Comparison of ENCODE assay signal across 30 cellular contexts in genomic region chr10:23897864-23898263, GRCh38.
"Had no signal": no experiment of that assay in that cellular context is flagged by ENCODE, and none has a peak within 500 bp of the region (broad histone marks: within the 10 kb centered on the region; RNA-seq: fewer than 3 reads in every experiment).

No MANE protein-coding gene starts in this region.

- H3K36me3 Mint-ChIP-seq: activated CD4-positive, alpha-beta memory T cell treated with anti-CD3 and anti-CD28 coated beads for 36 hours; activated CD8-positive, alpha-beta memory T cell treated with anti-CD3 and anti-CD28 coated beads, Interleukin-2, amount 10 ng/mL, durations not matched to agents 7 days and 5 days; activated naive CD4-positive, alpha-beta T cell treated with anti-CD3 and anti-CD28 coated beads, Interleukin-2, amount 50 U/mL, for 24 hours; activated naive CD8-positive, alpha-beta T cell treated with anti-CD3 and anti-CD28 coated beads for 36 hours had no signal

- H3K27me3 Mint-ChIP-seq: activated CD4-positive, alpha-beta memory T cell treated with anti-CD3 and anti-CD28 coated beads for 36 hours; activated CD4-positive, alpha-beta T cell treated with anti-CD3 and anti-CD28 coated beads for 36 hours; activated CD4-positive, alpha-beta T cell treated with anti-CD3 and anti-CD28 coated beads, Interleukin-2, amount 10 ng/mL, durations not matched to agents 24 days and 14 days; activated CD8-positive, alpha-beta memory T cell treated with anti-CD3 and anti-CD28 coated beads, Interleukin-2, amount 10 ng/mL, durations not matched to agents 7 days and 5 days; activated naive CD8-positive, alpha-beta T cell treated with anti-CD3 and anti-CD28 coated beads, Interleukin-2, amount 50 U/mL, for 24 hours; T-helper 17 cell had no signal

- H3K9me3 Mint-ChIP-seq: activated naive CD4-positive, alpha-beta T cell treated with anti-CD3 and anti-CD28 coated beads, Interleukin-2, amount 50 U/mL, for 24 hours; activated naive CD8-positive, alpha-beta T cell treated with anti-CD3 and anti-CD28 coated beads, Interleukin-2, amount 50 U/mL, for 24 hours had no signal

- H3K4me1 Mint-ChIP-seq: activated CD4-positive, alpha-beta T cell treated with anti-CD3 and anti-CD28 coated beads for 36 hours; activated CD4-positive, alpha-beta T cell treated with anti-CD3 and anti-CD28 coated beads, Interleukin-2, amount 10 ng/mL, durations not matched to agents 24 days and 14 days; activated CD8-positive, alpha-beta memory T cell treated with anti-CD3 and anti-CD28 coated beads, Interleukin-2, amount 10 ng/mL, durations not matched to agents 7 days and 5 days; activated naive CD4-positive, alpha-beta T cell treated with anti-CD3 and anti-CD28 coated beads, Interleukin-2, amount 50 U/mL, for 24 hours; activated naive CD8-positive, alpha-beta T cell treated with anti-CD3 and anti-CD28 coated beads for 36 hours; activated naive CD8-positive, alpha-beta T cell treated with anti-CD3 and anti-CD28 coated beads, Interleukin-2, amount 50 U/mL, for 24 hours; endodermal cell; T-helper 17 cell had no signal

- H3K4me3 Mint-ChIP-seq: activated CD4-positive, alpha-beta memory T cell treated with anti-CD3 and anti-CD28 coated beads for 36 hours; activated CD4-positive, alpha-beta T cell treated with anti-CD3 and anti-CD28 coated beads for 36 hours; activated CD4-positive, alpha-beta T cell treated with anti-CD3 and anti-CD28 coated beads, Interleukin-2, amount 10 ng/mL, durations not matched to agents 24 days and 14 days; activated CD8-positive, alpha-beta memory T cell treated with anti-CD3 and anti-CD28 coated beads, Interleukin-2, amount 10 ng/mL, durations not matched to agents 7 days and 5 days; activated CD8-positive, alpha-beta T cell treated with anti-CD3 and anti-CD28 coated beads, Interleukin-2, amount 10 ng/mL, durations not matched to agents 7 days and 5 days; activated naive CD4-positive, alpha-beta T cell treated with anti-CD3 and anti-CD28 coated beads for 36 hours; activated naive CD4-positive, alpha-beta T cell treated with anti-CD3 and anti-CD28 coated beads, Interleukin-2, amount 50 U/mL, for 24 hours; activated naive CD8-positive, alpha-beta T cell treated with anti-CD3 and anti-CD28 coated beads for 36 hours; activated naive CD8-positive, alpha-beta T cell treated with anti-CD3 and anti-CD28 coated beads, Interleukin-2, amount 50 U/mL, for 24 hours; activated T-helper 1 cell treated with anti-CD3 and anti-CD28 coated beads, Interleukin-12 subunit alpha, Interleukin-12 subunit beta, Interleukin-2, Interleukin-4 antibody, amounts not matched to agents 30 ng/mL and 10 ng/mL and 1 ng/mL, durations not matched to agents 14 hours and 24 hours and 36 hours; endodermal cell; T-helper 17 cell had no signal

- H3K36me3 ChIP-seq: adrenal gland, colonic mucosa had no signal

- H3K27ac ChIP-seq: adrenal gland, colonic mucosa had no signal

- H3K4me1 ChIP-seq: adrenal gland, colonic mucosa had no signal

- H3K4me3 ChIP-seq: adrenal gland, body of pancreas, colonic mucosa had no signal

- ATAC-seq: activated CD4-positive, alpha-beta T cell treated with anti-CD3 and anti-CD28 coated beads for 36 hours; activated CD8-positive, alpha-beta memory T cell treated with anti-CD3 and anti-CD28 coated beads, Interleukin-2, amount 10 ng/mL, durations not matched to agents 7 days and 5 days; activated CD8-positive, alpha-beta T cell treated with anti-CD3 and anti-CD28 coated beads, Interleukin-2, amount 10 ng/mL, durations not matched to agents 7 days and 5 days; activated naive CD8-positive, alpha-beta T cell treated with anti-CD3 and anti-CD28 coated beads, Interleukin-2, amount 50 U/mL, for 24 hours; esophagus mucosa; T-helper 17 cell had no signal

- H3K9me3 ChIP-seq: adrenal gland, body of pancreas, colonic mucosa had no signal

- H3K27ac Mint-ChIP-seq: activated CD4-positive, alpha-beta memory T cell treated with anti-CD3 and anti-CD28 coated beads for 36 hours; activated CD4-positive, alpha-beta T cell treated with anti-CD3 and anti-CD28 coated beads for 36 hours; activated CD4-positive, alpha-beta T cell treated with anti-CD3 and anti-CD28 coated beads, Interleukin-2, amount 10 ng/mL, durations not matched to agents 24 days and 14 days; activated CD8-positive, alpha-beta memory T cell treated with anti-CD3 and anti-CD28 coated beads, Interleukin-2, amount 10 ng/mL, durations not matched to agents 7 days and 5 days; activated CD8-positive, alpha-beta T cell treated with anti-CD3 and anti-CD28 coated beads, Interleukin-2, amount 10 ng/mL, durations not matched to agents 7 days and 5 days; activated naive CD4-positive, alpha-beta T cell treated with anti-CD3 and anti-CD28 coated beads for 36 hours; activated naive CD4-positive, alpha-beta T cell treated with anti-CD3 and anti-CD28 coated beads, Interleukin-2, amount 50 U/mL, for 24 hours; activated naive CD8-positive, alpha-beta T cell treated with anti-CD3 and anti-CD28 coated beads for 36 hours; activated naive CD8-positive, alpha-beta T cell treated with anti-CD3 and anti-CD28 coated beads, Interleukin-2, amount 50 U/mL, for 24 hours; activated T-helper 1 cell treated with anti-CD3 and anti-CD28 coated beads, Interleukin-12 subunit alpha, Interleukin-12 subunit beta, Interleukin-2, Interleukin-4 antibody, amounts not matched to agents 30 ng/mL and 10 ng/mL and 1 ng/mL, durations not matched to agents 14 hours and 24 hours and 36 hours; activated T-helper 2 cell treated with anti-CD3 and anti-CD28 coated beads, Interferon-gamma antibody, Interleukin-2, Interleukin-4, amounts not matched to agents 10 μg/mL and 5 μg/mL and 100 μg/mL, durations not matched to agents 14 hours and 24 hours and 36 hours; endodermal cell; T-helper 17 cell had no signal

- H3K27me3 ChIP-seq: adrenal gland, body of pancreas, colonic mucosa had no signal

- DNase-seq: activated CD4-positive, alpha-beta memory T cell treated with anti-CD3 and anti-CD28 coated beads for 36 hours; activated CD4-positive, alpha-beta T cell treated with anti-CD3 and anti-CD28 coated beads for 36 hours; activated CD4-positive, alpha-beta T cell treated with anti-CD3 and anti-CD28 coated beads, Interleukin-2, amount 10 ng/mL, durations not matched to agents 24 days and 14 days; activated CD4-positive, CD25-positive, alpha-beta regulatory T cell; activated CD4-positive, CD25-positive, alpha-beta regulatory T cell treated with anti-CD3 and anti-CD28 coated beads, Interleukin-2, amount 50 U/mL, for 72 hours; activated CD8-positive, alpha-beta memory T cell treated with anti-CD3 and anti-CD28 coated beads, Interleukin-2, amount 10 ng/mL, durations not matched to agents 7 days and 5 days; activated CD8-positive, alpha-beta memory T cell treated with anti-CD3 and anti-CD28 coated beads, Interleukin-2, amount 50 U/mL, for 4 hours; activated CD8-positive, alpha-beta T cell treated with anti-CD3 and anti-CD28 coated beads, Interleukin-2, amount 10 ng/mL, durations not matched to agents 7 days and 5 days; activated effector memory CD4-positive, alpha-beta T cell treated with anti-CD3 and anti-CD28 coated beads, Interleukin-2, amount 50 U/mL, for 16 hours; activated naive CD4-positive, alpha-beta T cell treated with anti-CD3 and anti-CD28 coated beads for 36 hours; activated naive CD8-positive, alpha-beta T cell treated with anti-CD3 and anti-CD28 coated beads for 36 hours; activated naive CD8-positive, alpha-beta T cell treated with anti-CD3 and anti-CD28 coated beads, Interleukin-2, amount 50 U/mL, for 24 hours; activated T-cell treated with anti-CD3 and anti-CD28 coated beads, Interleukin-2, amount 50 U/mL, for 1 hour; activated T-cell treated with anti-CD3 and anti-CD28 coated beads, Interleukin-2, amount 50 U/mL, for 48 hours; adrenal gland; aorta; central memory CD4-positive, alpha-beta T cell; cerebellar nuclear complex; colonic mucosa; effector memory CD4-positive, alpha-beta T cell; endodermal cell; foreskin fibroblast; SW 1271; T-helper 1 cell; T-helper 17 cell had no signal
